ENCODE assay signal across 8 cellular contexts in the genomic region with DNA sequence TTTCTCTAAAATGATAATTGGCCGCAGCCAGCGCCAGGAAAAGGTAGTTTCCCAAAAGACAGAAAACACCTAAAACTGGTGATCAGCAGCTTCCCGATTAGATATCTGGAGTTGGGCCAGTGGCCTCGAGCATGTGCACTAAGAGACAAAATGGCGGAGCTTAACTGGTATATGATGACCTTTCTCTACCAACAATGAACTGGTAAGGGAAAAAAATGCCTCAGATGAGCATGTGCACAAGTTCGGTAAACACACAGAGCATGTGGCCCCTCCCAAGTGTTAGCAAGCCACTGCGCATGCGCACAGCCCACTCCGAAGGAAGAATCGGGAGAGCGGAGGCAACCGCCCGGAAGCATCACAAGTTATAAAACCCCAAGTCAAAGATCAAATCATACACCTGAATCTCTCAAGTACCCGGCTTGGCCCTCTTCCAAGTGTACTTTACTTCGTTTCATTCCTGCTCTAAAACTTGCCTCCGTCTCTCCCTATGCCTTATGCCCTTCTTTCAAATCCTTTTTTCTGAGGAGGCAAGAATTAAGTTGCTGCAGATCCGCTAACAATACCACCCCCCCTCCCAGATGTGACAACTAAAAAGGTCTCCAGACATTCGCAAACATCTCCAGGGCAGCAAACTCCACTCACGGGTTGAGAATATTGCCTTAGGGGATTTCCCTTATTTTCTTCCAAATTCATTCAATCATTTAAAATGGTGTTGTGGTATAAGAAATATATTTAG. TPM values are rescaled to one million over a fixed set of nuclear protein-coding genes. Genes with fewer than 3 reads are reported as not detected.
DNase-seq lines count a peak whose midpoint lies in the region; ATAC-seq, FAIRE-seq and TF ChIP-seq lines count a peak whose summit lies in the region.

No MANE protein-coding gene starts in this region.

- POLR2A ChIA-PET in CD4-positive, alpha-beta T cell (lab: Charles Lee), result interaction anchor here (1.7 to 1.8 kb wide), 2 partner anchors 15 to 31 kb away, joined by 5 read pairs; partner anchors contain the start of gene PTBP3
- POLR2A ChIA-PET in endothelial cell of umbilical vein (lab: Charles Lee), result no interaction called here

- H3K9me3 Mint-ChIP-seq in CD4-positive, alpha-beta T cell, result no peaks in the 10 kb centered on the region

- no peaks in the 10 kb centered on the region for H3K79me2 ChIP-seq in endothelial cell of umbilical vein (ENCODE audit: control insufficient read depth, insufficient read depth, low read length)

- BruUV-seq in endothelial cell of umbilical vein (replicated peaks; lab: Mats Ljungman, UMichigan), result no TSS peak

- peak overlapping the region; percentile 48 for H3K9ac ChIP-seq in endothelial cell of umbilical vein (replicated peaks; ENCODE audit: extremely low read depth, insufficient read depth, low read length)

- peak overlapping the region; percentile 77 for H3K27ac Mint-ChIP-seq in CD4-positive, alpha-beta T cell

- intact Hi-C loops in CD4-positive, alpha-beta T cell (cut with DNase I, micrococcal nuclease), result no loop called here
- intact Hi-C loops in endothelial cell of umbilical vein (cut with micrococcal nuclease), result no loop called here

- no peak overlapping the region for H3K27ac ChIP-seq in CD4-positive, alpha-beta T cell (ENCODE audit: low read depth, low read length)
- H3K27ac ChIP-seq in endothelial cell of umbilical vein (ENCODE audit: insufficient read depth, low read depth, low read length), result peak overlapping the region; percentile 5

- peak; percentile 68 for TF ChIP-seq POLR2A in endothelial cell of umbilical vein (IDR thresholded peaks at IDR 0.05; ENCODE audit: low read depth, low read length)

- peak overlapping the region; percentile 91 for H2AFZ ChIP-seq in endothelial cell of umbilical vein (ENCODE audit: low read depth, low read length)

- H3K4me1 Mint-ChIP-seq in CD4-positive, alpha-beta T cell (ENCODE audit: low read depth), result peaks cover 14% of the 10 kb centered on the region

- H3K4me3 Mint-ChIP-seq in CD4-positive, alpha-beta T cell, result peak overlapping the region; percentile 85

- no peaks in the 10 kb centered on the region for H3K27me3 ChIP-seq in CD4-positive, alpha-beta T cell (ENCODE audit: control insufficient read depth, insufficient read depth, low read length)
- no peaks in the 10 kb centered on the region for H3K27me3 ChIP-seq in endothelial cell of umbilical vein (ENCODE audit: control insufficient read depth in 2 of 2, insufficient read depth in 2 of 2, low read length in 2 of 2)

- CTCF ChIA-PET in CD4-positive, alpha-beta T cell (lab: Charles Lee), result interaction anchor here (1.2 kb wide), 1 partner anchor 15 kb away, joined by 3 read pairs; the partner anchor contains the start of gene PTBP3
- CTCF ChIA-PET in endothelial cell of umbilical vein (lab: Charles Lee), result no interaction called here

- ATAC-seq in CD4-positive, alpha-beta T cell (ENCODE audit: poor library complexity), result peak; percentile 83

- no peak for TF ChIP-seq CTCF in CD4-positive, alpha-beta T cell (IDR thresholded peaks at IDR 0.05)
- no peak for TF ChIP-seq CTCF in endothelial cell of umbilical vein (IDR thresholded peaks at IDR 0.05; ENCODE audit: extremely low read depth in 1 of 2, insufficient read depth in 1 of 2, low read depth in 1 of 2, low read length in 2 of 2)

- no peaks in the 10 kb centered on the region for H3K36me3 ChIP-seq in endothelial cell of umbilical vein (ENCODE audit: control insufficient read depth in 2 of 2, extremely low read depth in 1 of 2, insufficient read depth in 2 of 2, low read length in 2 of 2)

- H3K9me1 ChIP-seq in endothelial cell of umbilical vein (replicated peaks; ENCODE audit: control insufficient read depth, extremely low read depth, insufficient read depth, low read length), result no peaks in the 10 kb centered on the region

- H3K9me3 ChIP-seq in CD4-positive, alpha-beta T cell (ENCODE audit: control insufficient read depth, low read length), result no peaks in the 10 kb centered on the region
- no peaks in the 10 kb centered on the region for H3K9me3 ChIP-seq in endothelial cell of umbilical vein (replicated peaks; ENCODE audit: control insufficient read depth, insufficient read depth, low read length)

- peak; percentile 73 for FAIRE-seq in endothelial cell of umbilical vein (lab: Jason Lieb, UNC)

- peak; percentile 45 to 72 (median 64) for DNase-seq in CD4-positive, alpha-beta T cell
- DNase-seq in LoVo (ENCODE audit: low spot score), result peak; percentile 50
- peak; percentile 92 for DNase-seq in activated CD8-positive, alpha-beta memory T cell treated with anti-CD3 and anti-CD28 coated beads, Interleukin-2, amount 50 U/mL, for 48 hours
- peak; percentile 83 for DNase-seq in endothelial cell of umbilical vein (ENCODE audit: low read depth, low spot score)
- peak; percentile 83 for DNase-seq in mucosa of gallbladder (ENCODE audit: low spot score)
- peak; percentile 62 to 66 for DNase-seq in stimulated activated CD8-positive, alpha-beta memory T cell treated with anti-CD3 and anti-CD28 coated beads, Interleukin-15, amount 100 ng/mL, for 48 hours (ENCODE audit: low read depth in 2 of 2)
- no peak for DNase-seq in NOMO-1 (lab: John Stamatoyannopoulos, UW; ENCODE audit: unreplicated experiment in 2 of 2)
- DNase-seq in NCI-H1694 treated with DMSO at 0.1 percent for 48 hours (lab: John Stamatoyannopoulos, UW), result no peak

- H3K4me1 ChIP-seq in endothelial cell of umbilical vein (ENCODE audit: control insufficient read depth, extremely low read depth, insufficient read depth, low read length), result peaks cover 6% of the 10 kb centered on the region

- H3K4me2 ChIP-seq in endothelial cell of umbilical vein (ENCODE audit: insufficient read depth, low read length), result peak overlapping the region; percentile 93

- peak overlapping the region in 2 of 3 experiments; percentile 25 to 70 for H3K4me3 ChIP-seq in endothelial cell of umbilical vein (replicated peaks in 1 of 3; ENCODE audit: insufficient read depth in 1 of 3, low read depth in 1 of 3, low read length in 3 of 3)

- H3K27me3 Mint-ChIP-seq in CD4-positive, alpha-beta T cell, result no peaks in the 10 kb centered on the region

- H4K20me1 ChIP-seq in endothelial cell of umbilical vein (replicated peaks; ENCODE audit: control insufficient read depth, extremely low read depth, insufficient read depth, low read length), result no peaks in the 10 kb centered on the region

- no peaks in the 10 kb centered on the region for H3K36me3 Mint-ChIP-seq in CD4-positive, alpha-beta T cell (ENCODE audit: low read depth)

- dilution Hi-C loops in endothelial cell of umbilical vein (cut with MboI; ENCODE audit: extremely low pct_ligation_motif_present, low sequenced_read_pairs), result no loop called here

TF ChIP-seq in endothelial cell of umbilical vein, 7 proteins besides CTCF, POLR2A, EP300 and RAD21:
- TF ChIP-seq POLR2AphosphoS5 (IDR thresholded peaks at IDR 0.05; ENCODE audit: insufficient read depth, low read depth, low read length), result peak; percentile 36
- no peak for TF ChIP-seq FOS (IDR thresholded peaks at IDR 0.05; ENCODE audit: borderline replicate concordance, insufficient read depth, low read length)

RNA-seq across cellular contexts. Expression of gene PTBP3, which starts 15.0 kb away (rescaled TPM):
- total RNA-seq in CD4-positive, alpha-beta T cell, result 100 to 1,000 TPM in 1 of 2 experiments, 10 to 100 TPM in 1; 100.0 to 110 TPM
- total RNA-seq in endothelial cell of umbilical vein (73.2 and 75.0 TPM in 2 replicates), mucosa of gallbladder (65.2 TPM)
- polyA plus RNA-seq in endothelial cell of umbilical vein, result 42.4 and 49.5 TPM in 2 replicates
- 28.9 and 33.2 TPM in 2 replicates for polyA plus RNA-seq in endothelial cell of umbilical vein (2011; cell fraction: cytosol; rRNA removed)
- polyA plus RNA-seq in endothelial cell of umbilical vein (2011; cell fraction: nucleus; rRNA removed), result 29.8 and 35.3 TPM in 2 replicates
- polyA plus RNA-seq in endothelial cell of umbilical vein (2012), result 21.2 and 32.0 TPM in 2 replicates
- polyA minus RNA-seq in endothelial cell of umbilical vein, result 87.6 and 106 TPM in 2 replicates
- polyA minus RNA-seq in endothelial cell of umbilical vein (2011; cell fraction: cytosol; rRNA and poly(A)+ RNA removed), result 23.7 TPM
- 34.5 and 49.3 TPM in 2 replicates for polyA minus RNA-seq in endothelial cell of umbilical vein (2011; cell fraction: nucleus; rRNA and poly(A)+ RNA removed)

RNA-seq across cellular contexts. Expression of gene HSDL2, which starts 31.5 kb away (rescaled TPM):
- 1 to 10 TPM; 3.8 to 4.9 TPM for total RNA-seq in CD4-positive, alpha-beta T cell
- total RNA-seq in endothelial cell of umbilical vein, result 15.6 and 22.1 TPM in 2 replicates
- 4.0 and 5.6 TPM in 2 replicates for polyA plus RNA-seq in endothelial cell of umbilical vein
- 10.8 and 11.9 TPM in 2 replicates for polyA plus RNA-seq in endothelial cell of umbilical vein (2011; cell fraction: cytosol; rRNA removed)
- 9.5 and 11.1 TPM in 2 replicates for polyA plus RNA-seq in endothelial cell of umbilical vein (2011; cell fraction: nucleus; rRNA removed)
- 25.4 and 27.2 TPM in 2 replicates for polyA plus RNA-seq in endothelial cell of umbilical vein (2012)
- polyA minus RNA-seq in endothelial cell of umbilical vein, result 18.9 and 25.1 TPM in 2 replicates
- 49.8 TPM for polyA minus RNA-seq in endothelial cell of umbilical vein (2011; cell fraction: cytosol; rRNA and poly(A)+ RNA removed)
- polyA minus RNA-seq in endothelial cell of umbilical vein (2011; cell fraction: nucleus; rRNA and poly(A)+ RNA removed), result 6.1 and 6.9 TPM in 2 replicates
- 40.3 TPM for total RNA-seq in mucosa of gallbladder

Comparison
In these comparisons a context has a peak if more than half of its experiments do, and no peak if none do; other contexts are left out.
1. DNase-seq: peak in CD4-positive, alpha-beta T cell (10 of 10), LoVo (single experiment), activated CD8-positive, alpha-beta memory T cell treated with anti-CD3 and anti-CD28 coated beads, Interleukin-2, amount 50 U/mL, for 48 hours (single experiment), endothelial cell of umbilical vein (single experiment), mucosa of gallbladder (single experiment) and stimulated activated CD8-positive, alpha-beta memory T cell treated with anti-CD3 and anti-CD28 coated beads, Interleukin-15, amount 100 ng/mL, for 48 hours (2 of 2); none in NOMO-1 (0 of 2) and NCI-H1694 treated with DMSO at 0.1 percent for 48 hours (single experiment).